Comparison of ENCODE assay signal across 8 cellular contexts in genomic region chr6:2695464-2696095, GRCh38. TPM values are rescaled to one million over a fixed set of nuclear protein-coding genes. Genes with fewer than 3 reads are reported as not detected.
A peak's percentile ranks its signal among the peaks of the same experiment; 100 is the strongest.
DNase-seq lines count a peak whose midpoint lies in the region; FAIRE-seq and TF ChIP-seq lines count a peak whose summit lies in the region.

No MANE protein-coding gene starts in this region.

- no peak for TF ChIP-seq POLR2A in suprapubic skin (IDR thresholded peaks at IDR 0.05)

- H3K4me1 ChIP-seq in suprapubic skin: no peaks in the 10 kb centered on the region

- no peaks in the 10 kb centered on the region for H3K36me3 Mint-ChIP-seq in osteocyte (ENCODE audit: unreplicated experiment)
- H3K36me3 Mint-ChIP-seq in activated CD4-positive, alpha-beta memory T cell treated with anti-CD3 and anti-CD28 coated beads for 36 hours: no peaks in the 10 kb centered on the region

- 57% methylated on average over 5 of the region's 5 CpGs for WGBS in suprapubic skin

- no peaks in the 10 kb centered on the region for H3K27me3 ChIP-seq in suprapubic skin

- peak; percentile 46 for TF ChIP-seq CTCF in choroid plexus epithelial cell (conservative IDR thresholded peaks at IDR 0.05; ENCODE audit: low read depth, low read length)
- peak; percentile 67 for TF ChIP-seq CTCF in osteocyte (IDR thresholded peaks at IDR 0.05)
- TF ChIP-seq CTCF in suprapubic skin (IDR thresholded peaks at IDR 0.05): peak in 1 of 2 donors; percentile 12

- DNase-seq in GM18507 (ENCODE audit: extremely low spot score, insufficient read length, low read depth): no peak
- DNase-seq in NCI-H460 (ENCODE audit: extremely low read depth, low read depth): peak; percentile 42
- peak; percentile 77 for DNase-seq in choroid plexus epithelial cell (ENCODE audit: low read depth)
- DNase-seq in osteocyte (ENCODE audit: extremely low spot score, unreplicated experiment): no peak
- DNase-seq in activated CD4-positive, alpha-beta memory T cell treated with anti-CD3 and anti-CD28 coated beads for 36 hours: no peak
- DNase-seq in suprapubic skin (ENCODE audit: low spot score in 2 of 2): no peak
- DNase-seq in mesenteric fat pad (ENCODE audit: low spot score): no peak
- no peak for DNase-seq in stimulated activated naive CD4-positive, alpha-beta T cell treated with Interleukin-2 at 50 U/mL for 16 hours (lab: John Stamatoyannopoulos, UW)

- no peak overlapping the region for H3K27ac ChIP-seq in suprapubic skin

- POLR2A ChIA-PET in activated CD4-positive, alpha-beta memory T cell treated with anti-CD3 and anti-CD28 coated beads for 36 hours (lab: Charles Lee): no interaction called here

- H3K4me3 ChIP-seq in choroid plexus epithelial cell (ENCODE audit: low read depth, low read length): no peak overlapping the region
- no peak overlapping the region for H3K4me3 ChIP-seq in suprapubic skin

- no peaks in the 10 kb centered on the region for H3K9me3 Mint-ChIP-seq in osteocyte (ENCODE audit: unreplicated experiment)
- H3K9me3 Mint-ChIP-seq in activated CD4-positive, alpha-beta memory T cell treated with anti-CD3 and anti-CD28 coated beads for 36 hours: no peaks in the 10 kb centered on the region

- FAIRE-seq in GM18507 (lab: Jason Lieb, UNC): peak; percentile 15

- no peak overlapping the region for H3K4me3 Mint-ChIP-seq in osteocyte (ENCODE audit: unreplicated experiment)
- H3K4me3 Mint-ChIP-seq in activated CD4-positive, alpha-beta memory T cell treated with anti-CD3 and anti-CD28 coated beads for 36 hours: no peak overlapping the region

- H3K27ac Mint-ChIP-seq in osteocyte (ENCODE audit: unreplicated experiment): no peak overlapping the region
- no peak overlapping the region for H3K27ac Mint-ChIP-seq in activated CD4-positive, alpha-beta memory T cell treated with anti-CD3 and anti-CD28 coated beads for 36 hours

- TF ChIP-seq EP300 in suprapubic skin (IDR thresholded peaks at IDR 0.05): no peak

- H3K27me3 Mint-ChIP-seq in osteocyte (ENCODE audit: unreplicated experiment): peaks cover 16% of the 10 kb centered on the region
- peaks cover 4% of the 10 kb centered on the region for H3K27me3 Mint-ChIP-seq in activated CD4-positive, alpha-beta memory T cell treated with anti-CD3 and anti-CD28 coated beads for 36 hours

- no peaks in the 10 kb centered on the region for H3K36me3 ChIP-seq in suprapubic skin

- intact Hi-C loops in activated CD4-positive, alpha-beta memory T cell treated with anti-CD3 and anti-CD28 coated beads for 36 hours (cut with micrococcal nuclease): no loop called here

- H3K9me3 ChIP-seq in suprapubic skin: no peaks in the 10 kb centered on the region

- CTCF ChIA-PET in activated CD4-positive, alpha-beta memory T cell treated with anti-CD3 and anti-CD28 coated beads for 36 hours (lab: Charles Lee): interaction anchor here (0.6 to 1.3 kb wide), 2 partner anchors 61 to 94 kb away, joined by 3 read pairs; no protein-coding TSS in a partner anchor

- H3K4me1 Mint-ChIP-seq in osteocyte (ENCODE audit: unreplicated experiment): no peaks in the 10 kb centered on the region
- no peaks in the 10 kb centered on the region for H3K4me1 Mint-ChIP-seq in activated CD4-positive, alpha-beta memory T cell treated with anti-CD3 and anti-CD28 coated beads for 36 hours (ENCODE audit: low read depth)

RNA-seq across cellular contexts. Expression of gene MYLK4, which starts 55.1 kb away (rescaled TPM):
- total RNA-seq in NCI-H460 (2014; rRNA removed; shearing (Covaris generic)): 0.09 and 0.27 TPM in 2 replicates
- polyA plus RNA-seq in NCI-H460 (2014; cell fraction: nucleus; rRNA removed): 0.01 and 0.38 TPM in 2 replicates
- total RNA-seq in osteocyte (0.78 and 1.0 TPM in 2 replicates), suprapubic skin (1 to 10 TPM; 1.8 to 6.6 (median 3.5) TPM), mesenteric fat pad (0.61 TPM)
- total RNA-seq in activated CD4-positive, alpha-beta memory T cell treated with anti-CD3 and anti-CD28 coated beads for 36 hours: under 1 TPM; 0.05 to 0.07 TPM

Comparison
In these comparisons a context has a peak if more than half of its experiments do, and no peak if none do; other contexts are left out.
1. DNase-seq: peak in NCI-H460 (single experiment) and choroid plexus epithelial cell (single experiment); none in GM18507 (single experiment), osteocyte (single experiment), activated CD4-positive, alpha-beta memory T cell treated with anti-CD3 and anti-CD28 coated beads for 36 hours (single experiment), suprapubic skin (0 of 2), mesenteric fat pad (single experiment) and stimulated activated naive CD4-positive, alpha-beta T cell treated with Interleukin-2 at 50 U/mL for 16 hours (single experiment).